ENCODE assay signal across 34 cellular contexts in genomic region chr4:98712607-98713006, GRCh38.
"Had no signal": no experiment of that assay in that cellular context is flagged by ENCODE, and none has a peak within 500 bp of the region (broad histone marks: within the 10 kb centered on the region; RNA-seq: fewer than 3 reads in every experiment).

No MANE protein-coding gene starts in this region.

- H3K9ac ChIP-seq: KMS-11 had no signal

- H3K9me3 ChIP-seq: MG63 had no signal

- H3K4me3 ChIP-seq: MG63 had no signal

- DNase-seq: Karpas-422, Kasumi-1, KG1, MG63, MM.1S, MV-4-11, NCI-H1048, NCI-H1092, NCI-H1092 treated with DMSO at 0.1 percent for 48 hours, NCI-H1105, NCI-H1105 treated with DMSO at 0.1 percent for 48 hours, NCI-H1417, NCI-H1417 treated with DMSO at 0.1 percent for 48 hours, NCI-H1436, NCI-H1436 treated with DMSO at 0.1 percent for 48 hours, NCI-H146, NCI-H1694, NCI-H1694 treated with DMSO at 0.1 percent for 48 hours, NCI-H187, NCI-H187 treated with DMSO at 0.1 percent for 48 hours, NCI-H1930, NCI-H2029, NCI-H2029 treated with DMSO at 0.1 percent for 48 hours, NCI-H2081, NCI-H2081 treated with DMSO at 0.1 percent for 48 hours, NCI-H2107, NCI-H2171, NCI-H2171 treated with DMSO at 0.1 percent for 48 hours, NCI-H2227 treated with DMSO at 0.1 percent for 48 hours, NCI-H226, NCI-H345, NCI-H446, NCI-H446 treated with DMSO at 0.1 percent for 48 hours had no signal

- H3K27ac ChIP-seq: KMS-11 had no signal

- H3K36me3 ChIP-seq: MG63 had no signal

- H3K4me2 ChIP-seq: KMS-11 had no signal

- H3K27me3 ChIP-seq: MG63 had no signal
